In genomic region chr1:206954616-206955342, GRCh38 we compare ENCODE assay signal across 18 cellular contexts. TPM values are rescaled to one million over a fixed set of nuclear protein-coding genes. Genes with fewer than 3 reads are reported as not detected.
A peak's percentile ranks its signal among the peaks of the same experiment; 100 is the strongest.
DNase-seq lines count a peak whose midpoint lies in the region; ATAC-seq, FAIRE-seq and TF ChIP-seq lines count a peak whose summit lies in the region.
"Had no signal": no experiment of that assay in that cellular context is flagged by ENCODE, and none has a peak within 500 bp of the region (broad histone marks: within the 10 kb centered on the region; RNA-seq: fewer than 3 reads in every experiment).

No MANE protein-coding gene starts in this region.

- TF ChIP-seq EP300 in K562 (IDR thresholded peaks at IDR 0.05; ENCODE audit: low read length): no peak

- CTCF ChIA-PET in K562 (lab: Yijun Ruan, JAX; ENCODE audit: low intra/inter-chr PET ratio): no interaction called here
- CTCF ChIA-PET in CD8-positive, alpha-beta memory T cell (lab: Charles Lee): interaction anchor here (0.9 to 1.1 kb wide), 3 partner anchors 9 to 42 kb away, joined by 3 read pairs; partner anchors contain the start of gene FCAMR

- peaks cover 10% of the 10 kb centered on the region for H3K27me3 Mint-ChIP-seq in nephron (ENCODE audit: low read depth)
- H3K27me3 Mint-ChIP-seq in CD8-positive, alpha-beta memory T cell: no peaks in the 10 kb centered on the region
- H3K27me3 Mint-ChIP-seq: progenitor cell of endocrine pancreas had no signal

- TF ChIP-seq RAD21 in K562 (CRISPR knock-in tag; conservative IDR thresholded peaks at IDR 0.05 in 1 of 2, IDR thresholded peaks at IDR 0.05 in 1 of 2): no peak

- no peaks in the 10 kb centered on the region for H3K36me3 Mint-ChIP-seq in nephron (ENCODE audit: low read depth)
- peaks cover 0 to 1% (median 0%) of the 10 kb centered on the region in 3 donors for H3K36me3 Mint-ChIP-seq in CD8-positive, alpha-beta memory T cell

- no peak overlapping the region for H3K4me3 ChIP-seq in K562
- H3K4me3 ChIP-seq in brain microvascular endothelial cell (ENCODE audit: low read depth, low read length): no peak overlapping the region
- H3K4me3 ChIP-seq in CD8-positive, alpha-beta memory T cell (ENCODE audit: low read length): no peak overlapping the region
- H3K4me3 ChIP-seq: BLaER1, heart left ventricle had no signal

- no TSS peak for BruUV-seq in K562 (replicated peaks; lab: Mats Ljungman, UMichigan)

- peaks cover 3% of the 10 kb centered on the region for H3K9me3 Mint-ChIP-seq in nephron
- H3K9me3 Mint-ChIP-seq in CD8-positive, alpha-beta memory T cell: peaks cover 0 to 2% (median 0%) of the 10 kb centered on the region in 5 donors
- H3K9me3 Mint-ChIP-seq: activated T-helper 1 cell treated with anti-CD3 and anti-CD28 coated beads, Interleukin-12 subunit alpha, Interleukin-12 subunit beta, Interleukin-2, Interleukin-4 antibody, amounts not matched to agents 30 ng/mL and 10 ng/mL and 1 ng/mL, durations not matched to agents 14 hours and 24 hours and 36 hours had no signal

- no peak for TF ChIP-seq CTCF in K562 (IDR thresholded peaks at IDR 0.05 in 2 of 3, conservative IDR thresholded peaks at IDR 0.05 in 1 of 3; ENCODE audit: insufficient read depth in 2 of 3, low read depth in 1 of 3, low read length in 3 of 3)
- TF ChIP-seq CTCF in nephron (IDR thresholded peaks at IDR 0.05; ENCODE audit: unreplicated experiment in 3 of 3): no peak
- TF ChIP-seq CTCF in brain microvascular endothelial cell (IDR thresholded peaks at IDR 0.05; ENCODE audit: low read depth, low read length, missing control alignments): no peak

- H3K4me1 ChIP-seq in K562 (replicated peaks in 1 of 2; ENCODE audit: control insufficient read depth in 2 of 2, insufficient read depth in 2 of 2, low read length in 2 of 2): peaks cover 6 to 22% of the 10 kb centered on the region in 2 experiments; a peak in 4 of 5 replicates
- H3K4me1 ChIP-seq in CD8-positive, alpha-beta memory T cell (ENCODE audit: insufficient read depth, low read length): no peaks in the 10 kb centered on the region
- H3K4me1 ChIP-seq: heart left ventricle had no signal

- FAIRE-seq in GM19239 (lab: Jason Lieb, UNC) (peak; percentile 85), K562 (lab: Jason Lieb, UNC) (no peak)

- H3K4me1 Mint-ChIP-seq in nephron: peaks cover 23% of the 10 kb centered on the region
- H3K4me1 Mint-ChIP-seq in CD8-positive, alpha-beta memory T cell: no peaks in the 10 kb centered on the region

- no peaks in the 10 kb centered on the region for H3K79me2 ChIP-seq in K562 (ENCODE audit: control insufficient read depth, insufficient read depth, low read length)

- no peak for TF ChIP-seq POLR2A in K562 (conservative IDR thresholded peaks at IDR 0.05)

- POLR2A ChIA-PET in K562 (lab: Yijun Ruan, JAX): interaction anchor here (0.5 to 2.1 kb wide), 12 partner anchors 8 to 865 kb away, joined by 3 to 9 read pairs (median 3); partner anchors contain the start of gene PIGR
- POLR2A ChIA-PET in CD8-positive, alpha-beta memory T cell (lab: Charles Lee): no interaction called here

- intact Hi-C loops in K562 (cut with micrococcal nuclease): no loop called here

- ATAC-seq in K562 (no peak), GM21825 (IDR thresholded peaks at IDR 0.05; ENCODE audit: unreplicated experiment) (no peak)

- H4K20me1 ChIP-seq in K562 (replicated peaks; ENCODE audit: control insufficient read depth, insufficient read depth, low read length): no peaks in the 10 kb centered on the region
- H4K20me1 ChIP-seq: BLaER1 had no signal

- H3K4me2 ChIP-seq in K562 (ENCODE audit: insufficient read depth, low read length): no peak overlapping the region

- peak overlapping the region in 1 of 3 experiments; percentile 11 for H3K4me3 Mint-ChIP-seq in nephron
- no peak overlapping the region for H3K4me3 Mint-ChIP-seq in CD8-positive, alpha-beta memory T cell
- H3K4me3 Mint-ChIP-seq: activated T-helper 1 cell treated with anti-CD3 and anti-CD28 coated beads, Interleukin-12 subunit alpha, Interleukin-12 subunit beta, Interleukin-2, Interleukin-4 antibody, amounts not matched to agents 30 ng/mL and 10 ng/mL and 1 ng/mL, durations not matched to agents 14 hours and 24 hours and 36 hours had no signal

- in situ Hi-C loops in K562 (cut with MboI) (no loop called here), brain microvascular endothelial cell (cut with HindIII; ENCODE audit: low pct_ligation_motif_present, low sequenced_read_pairs) (no loop called here)

- H3K27ac ChIP-seq in K562 (ENCODE audit: extremely low read depth, low read depth, low read length) (no peak overlapping the region), brain microvascular endothelial cell (no peak overlapping the region)
- H3K27ac ChIP-seq in CD8-positive, alpha-beta memory T cell (ENCODE audit: low read depth, low read length): no peak overlapping the region
- H3K27ac ChIP-seq: BLaER1, heart left ventricle had no signal

- WGBS in K562 (ENCODE audit: insufficient coverage, low coverage, missing lambda C conversion rate): 49% methylated on average over 8 of the region's 8 CpGs

- H3K9me3 ChIP-seq in K562 (replicated peaks; ENCODE audit: control insufficient read depth, insufficient read depth, low read depth, low read length): no peaks in the 10 kb centered on the region
- no peaks in the 10 kb centered on the region for H3K9me3 ChIP-seq in CD8-positive, alpha-beta memory T cell (ENCODE audit: low read length)
- H3K9me3 ChIP-seq: BLaER1 had no signal

- peak overlapping the region; percentile 58 to 88 (median 87) for H3K27ac Mint-ChIP-seq in nephron
- H3K27ac Mint-ChIP-seq in CD8-positive, alpha-beta memory T cell: peak overlapping the region in 2 of 8 donors; percentile 1 to 4
- H3K27ac Mint-ChIP-seq: activated T-helper 1 cell treated with anti-CD3 and anti-CD28 coated beads, Interleukin-12 subunit alpha, Interleukin-12 subunit beta, Interleukin-2, Interleukin-4 antibody, amounts not matched to agents 30 ng/mL and 10 ng/mL and 1 ng/mL, durations not matched to agents 14 hours and 24 hours and 36 hours had no signal

- DNase-seq in GM19239 (ENCODE audit: insufficient read length, low spot score): no peak
- DNase-seq in K562 (ENCODE audit: extremely low read depth in 1 of 4, low spot score in 3 of 4): no peak
- no peak for DNase-seq in brain microvascular endothelial cell
- no peak for DNase-seq in CD8-positive, alpha-beta memory T cell
- DNase-seq: cortex of kidney; heart left ventricle; NCI-H1417; NK-92 treated with Interleukin-12 subunit alpha and Interleukin-12 subunit beta, amount 100 ng/mL, for 24 hours; SIG-M5 had no signal

- H3K36me3 ChIP-seq in K562 (ENCODE audit: control insufficient read depth, insufficient read depth, low read length) (no peaks in the 10 kb centered on the region), brain microvascular endothelial cell (replicated peaks) (no peaks in the 10 kb centered on the region)
- H3K36me3 ChIP-seq in CD8-positive, alpha-beta memory T cell (ENCODE audit: insufficient read depth, low read length): no peaks in the 10 kb centered on the region
- H3K36me3 ChIP-seq: BLaER1, heart left ventricle had no signal

- no peaks in the 10 kb centered on the region for H3K27me3 ChIP-seq in K562 (ENCODE audit: control insufficient read depth in 2 of 2, insufficient read depth in 2 of 2, low read length in 2 of 2)
- no peaks in the 10 kb centered on the region for H3K27me3 ChIP-seq in brain microvascular endothelial cell (replicated peaks)
- H3K27me3 ChIP-seq in CD8-positive, alpha-beta memory T cell (ENCODE audit: insufficient read depth, low read length, poor library complexity, severe bottlenecking): no peaks in the 10 kb centered on the region
- H3K27me3 ChIP-seq: BLaER1 had no signal

- H2AFZ ChIP-seq in K562 (ENCODE audit: low read depth, low read length): peak overlapping the region; percentile 95

- no peak overlapping the region; a peak in 1 of 4 replicates for H3K9ac ChIP-seq in K562 (ENCODE audit: insufficient read depth in 1 of 2, low read depth in 2 of 2, low read length in 2 of 2)
- H3K9ac ChIP-seq: BLaER1 had no signal

- no peaks in the 10 kb centered on the region for H3K9me1 ChIP-seq in K562 (ENCODE audit: control insufficient read depth, insufficient read depth, low read length)

RNA-seq across cellular contexts. Expression of gene PIGR, which starts 8.5 kb away (rescaled TPM):
- total RNA-seq in K562 (2011; cell fraction: chromatin; rRNA removed; ENCODE audit: low replicate concordance): not detected in 2 replicates
- not detected in 2 replicates for total RNA-seq in K562 (2011; cell fraction: nucleolus; rRNA removed)
- total RNA-seq in K562 (2011; cell fraction: nucleoplasm; rRNA removed): not detected in 2 replicates
- 0.05 TPM in 1 of 2 replicates, not detected in the other for total RNA-seq in K562 (2014; rRNA removed)
- not detected in 2 replicates for total RNA-seq in K562 (2014; rRNA removed; fragmentation: Illumina TruSeq; extraction: Trizol)
- total RNA-seq in K562 (2015; rRNA removed; fragmentation: Illumina TruSeq; extraction: Trizol): 0.04 TPM in 1 of 2 replicates, not detected in the other
- total RNA-seq in K562 (2021): 1.5 and 2.7 TPM in 2 replicates
- not detected in 2 replicates for polyA plus RNA-seq in K562 (2011; rRNA removed)
- polyA plus RNA-seq in K562 (2011; cell fraction: cytosol; rRNA removed): 0.01 TPM in 1 of 2 replicates, not detected in the other
- polyA plus RNA-seq in K562 (2011; cell fraction: nucleus; rRNA removed): not detected in 2 replicates
- polyA plus RNA-seq in K562 (2012): 0.05 and 0.10 TPM in 2 replicates
- polyA plus RNA-seq in K562 (2014; fragmentation: Illumina TruSeq; extraction: Trizol): 0.03 TPM in 1 of 2 replicates, not detected in the other
- polyA plus RNA-seq in K562 (2014; fragmentation: Nextera tagmentation; extraction: Ambion mirVana): under 1 TPM; 0.01 to 0.03 TPM
- polyA plus RNA-seq in K562 (2014; rRNA removed): not detected in 2 replicates
- polyA minus RNA-seq in K562 (2011; rRNA and poly(A)+ RNA removed): not detected in 2 replicates
- polyA minus RNA-seq in K562 (2011; cell fraction: cytosol; rRNA and poly(A)+ RNA removed): not detected in 2 replicates
- polyA minus RNA-seq in K562 (2011; cell fraction: nucleus; rRNA and poly(A)+ RNA removed): not detected in 2 replicates
- under 1 TPM; 0.04 to 0.33 TPM for total RNA-seq in CD8-positive, alpha-beta memory T cell
- polyA plus RNA-seq in CD8-positive, alpha-beta memory T cell: not detected
- total RNA-seq: activated T-helper 1 cell treated with anti-CD3 and anti-CD28 coated beads, Interleukin-12 subunit alpha, Interleukin-12 subunit beta, Interleukin-2, Interleukin-4 antibody, amounts not matched to agents 30 ng/mL and 10 ng/mL and 1 ng/mL, durations not matched to agents 14 hours and 24 hours and 36 hours; Daoy; kidney epithelial cell; progenitor cell of endocrine pancreas had no signal

RNA-seq across cellular contexts. Expression of gene FCAMR, which starts 15.5 kb away (rescaled TPM):
- total RNA-seq in K562 (2011; cell fraction: chromatin; rRNA removed; ENCODE audit: low replicate concordance): not detected in 2 replicates
- total RNA-seq in K562 (2011; cell fraction: nucleolus; rRNA removed): not detected in 2 replicates
- not detected in 2 replicates for total RNA-seq in K562 (2011; cell fraction: nucleoplasm; rRNA removed)
- total RNA-seq in K562 (2014; rRNA removed) (not detected in 2 replicates), K562 (2014; rRNA removed; fragmentation: Illumina TruSeq; extraction: Trizol) (not detected in 2 replicates), K562 (2015; rRNA removed; fragmentation: Illumina TruSeq; extraction: Trizol) (not detected in 2 replicates), K562 (2021) (not detected in 2 replicates)
- polyA plus RNA-seq in K562 (2011; rRNA removed) (not detected in 2 replicates), K562 (2014; fragmentation: Illumina TruSeq; extraction: Trizol) (not detected in 2 replicates), K562 (2014; fragmentation: Nextera tagmentation; extraction: Ambion mirVana) (not detected), K562 (2014; rRNA removed) (not detected in 2 replicates)
- polyA plus RNA-seq in K562 (2011; cell fraction: cytosol; rRNA removed): not detected in 2 replicates
- not detected in 2 replicates for polyA plus RNA-seq in K562 (2011; cell fraction: nucleus; rRNA removed)
- not detected in 2 replicates for polyA plus RNA-seq in K562 (2012)
- polyA minus RNA-seq in K562 (2011; rRNA and poly(A)+ RNA removed): not detected in 2 replicates
- not detected in 2 replicates for polyA minus RNA-seq in K562 (2011; cell fraction: cytosol; rRNA and poly(A)+ RNA removed)
- not detected in 2 replicates for polyA minus RNA-seq in K562 (2011; cell fraction: nucleus; rRNA and poly(A)+ RNA removed)
- total RNA-seq in CD8-positive, alpha-beta memory T cell: not detected
- polyA plus RNA-seq in CD8-positive, alpha-beta memory T cell: not detected
- total RNA-seq: activated T-helper 1 cell treated with anti-CD3 and anti-CD28 coated beads, Interleukin-12 subunit alpha, Interleukin-12 subunit beta, Interleukin-2, Interleukin-4 antibody, amounts not matched to agents 30 ng/mL and 10 ng/mL and 1 ng/mL, durations not matched to agents 14 hours and 24 hours and 36 hours; Daoy; heart left ventricle; kidney epithelial cell; progenitor cell of endocrine pancreas; temporal lobe had no signal
- polyA plus RNA-seq: heart left ventricle had no signal

RNA-seq across cellular contexts. Expression of gene FCMR, which starts 33.0 kb away (rescaled TPM):
- total RNA-seq in K562 (2011; cell fraction: chromatin; rRNA removed; ENCODE audit: low replicate concordance): not detected in 2 replicates
- total RNA-seq in K562 (2011; cell fraction: nucleolus; rRNA removed): not detected in 2 replicates
- total RNA-seq in K562 (2011; cell fraction: nucleoplasm; rRNA removed): not detected in 2 replicates
- total RNA-seq in K562 (2014; rRNA removed): not detected in 2 replicates
- total RNA-seq in K562 (2014; rRNA removed; fragmentation: Illumina TruSeq; extraction: Trizol): not detected in 2 replicates
- total RNA-seq in K562 (2015; rRNA removed; fragmentation: Illumina TruSeq; extraction: Trizol): 0.11 TPM in 1 of 2 replicates, not detected in the other
- total RNA-seq in K562 (2021): 0.54 and 0.82 TPM in 2 replicates
- not detected in 2 replicates for polyA plus RNA-seq in K562 (2011; rRNA removed)
- polyA plus RNA-seq in K562 (2011; cell fraction: cytosol; rRNA removed): 0.22 and 0.28 TPM in 2 replicates
- 0.25 and 0.26 TPM in 2 replicates for polyA plus RNA-seq in K562 (2011; cell fraction: nucleus; rRNA removed)
- 0.16 and 0.55 TPM in 2 replicates for polyA plus RNA-seq in K562 (2012)
- 0.30 and 0.32 TPM in 2 replicates for polyA plus RNA-seq in K562 (2014; fragmentation: Illumina TruSeq; extraction: Trizol)
- under 1 TPM in 1 of 2 experiments, not detected in 1; 0.11 TPM for polyA plus RNA-seq in K562 (2014; fragmentation: Nextera tagmentation; extraction: Ambion mirVana)
- polyA plus RNA-seq in K562 (2014; rRNA removed): not detected in 2 replicates
- polyA minus RNA-seq in K562 (2011; rRNA and poly(A)+ RNA removed): 0.32 TPM in 1 of 2 replicates, not detected in the other
- polyA minus RNA-seq in K562 (2011; cell fraction: cytosol; rRNA and poly(A)+ RNA removed): not detected in 2 replicates
- polyA minus RNA-seq in K562 (2011; cell fraction: nucleus; rRNA and poly(A)+ RNA removed): not detected in 2 replicates
- total RNA-seq in CD8-positive, alpha-beta memory T cell: 10 to 100 TPM; 75.1 to 75.6 TPM
- 574 TPM for polyA plus RNA-seq in CD8-positive, alpha-beta memory T cell
- total RNA-seq: epithelial cell of proximal tubule, progenitor cell of endocrine pancreas had no signal

RNA-seq across cellular contexts. Expression of gene IL24, which starts 57.5 kb away (rescaled TPM):
- not detected in 2 replicates for total RNA-seq in K562 (2011; cell fraction: chromatin; rRNA removed; ENCODE audit: low replicate concordance)
- not detected in 2 replicates for total RNA-seq in K562 (2011; cell fraction: nucleolus; rRNA removed)
- not detected in 2 replicates for total RNA-seq in K562 (2011; cell fraction: nucleoplasm; rRNA removed)
- total RNA-seq in K562 (2014; rRNA removed) (not detected in 2 replicates), K562 (2014; rRNA removed; fragmentation: Illumina TruSeq; extraction: Trizol) (not detected in 2 replicates), K562 (2015; rRNA removed; fragmentation: Illumina TruSeq; extraction: Trizol) (not detected in 2 replicates), K562 (2021) (not detected in 2 replicates)
- polyA plus RNA-seq in K562 (2011; rRNA removed) (not detected in 2 replicates), K562 (2014; fragmentation: Illumina TruSeq; extraction: Trizol) (not detected in 2 replicates), K562 (2014; fragmentation: Nextera tagmentation; extraction: Ambion mirVana) (under 1 TPM in 1 of 2 experiments, not detected in 1; 0.04 TPM), K562 (2014; rRNA removed) (0.19 TPM in 1 of 2 replicates, not detected in the other)
- polyA plus RNA-seq in K562 (2011; cell fraction: cytosol; rRNA removed): 0.04 and 0.06 TPM in 2 replicates
- polyA plus RNA-seq in K562 (2011; cell fraction: nucleus; rRNA removed): 0.07 TPM in 1 of 2 replicates, not detected in the other
- polyA plus RNA-seq in K562 (2012): 0.04 and 0.22 TPM in 2 replicates
- polyA minus RNA-seq in K562 (2011; rRNA and poly(A)+ RNA removed): not detected in 2 replicates
- polyA minus RNA-seq in K562 (2011; cell fraction: cytosol; rRNA and poly(A)+ RNA removed): not detected in 2 replicates
- polyA minus RNA-seq in K562 (2011; cell fraction: nucleus; rRNA and poly(A)+ RNA removed): not detected in 2 replicates
- total RNA-seq in CD8-positive, alpha-beta memory T cell: 1 to 10 TPM; 2.0 to 2.9 TPM
- polyA plus RNA-seq in CD8-positive, alpha-beta memory T cell: 22.5 TPM
- total RNA-seq: heart left ventricle, progenitor cell of endocrine pancreas, temporal lobe had no signal

Comparison
In these comparisons a context has a peak if more than half of its experiments do, and no peak if none do; other contexts are left out.
1. RNA of gene FCMR, which starts 33.0 kb away (total RNA-seq): 75.1 to 75.6 TPM in CD8-positive, alpha-beta memory T cell; 0.11 to 0.82 TPM in K562; every median in the first group is over 10 times any median in the second.